ENCODE assay signal across 4 cellular contexts in the genomic region with DNA sequence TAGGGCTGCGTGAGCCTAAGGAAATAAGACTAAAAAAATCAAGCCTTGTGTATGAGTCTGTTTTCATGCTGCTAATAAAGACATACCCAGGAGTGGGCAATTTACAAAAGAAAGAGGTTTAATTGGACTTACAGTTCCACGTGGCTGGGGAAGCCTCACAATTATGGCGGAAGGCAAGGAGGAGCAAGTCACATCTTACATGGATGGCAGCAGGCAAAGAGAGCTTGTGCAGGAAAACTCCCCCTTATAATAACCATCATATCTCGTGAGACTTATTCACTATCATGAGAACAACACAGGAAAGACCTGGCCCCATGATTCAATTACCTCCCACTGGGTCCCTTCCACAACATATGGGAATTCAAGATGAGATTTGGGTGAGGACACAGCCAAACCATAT. TPM values are rescaled to one million over a fixed set of nuclear protein-coding genes. Genes with fewer than 3 reads are reported as not detected.
A peak's percentile ranks its signal among the peaks of the same experiment; 100 is the strongest.
DNase-seq lines count a peak whose midpoint lies in the region; ATAC-seq, FAIRE-seq and TF ChIP-seq lines count a peak whose summit lies in the region.
"Not testable (repeated sequence)": the region's sequence is repeated elsewhere in the genome, so short reads cannot be mapped to it uniquely, and the experiment has no call there.

No MANE protein-coding gene starts in this region.

- not testable (repeated sequence) for TF ChIP-seq RAD21 in K562 (CRISPR knock-in tag; conservative IDR thresholded peaks at IDR 0.05 in 1 of 2, IDR thresholded peaks at IDR 0.05 in 1 of 2)

- H3K27me3 Mint-ChIP-seq in activated CD4-positive, alpha-beta T cell treated with anti-CD3 and anti-CD28 coated beads, Interleukin-2, amount 10 ng/mL, durations not matched to agents 24 days and 14 days; neural crest cell (ENCODE audit: low read depth): not testable (repeated sequence)
- peaks cover 21% of the 10 kb centered on the region for H3K27me3 Mint-ChIP-seq in endodermal cell (ENCODE audit: insufficient read depth)

- H3K79me2 ChIP-seq in K562 (ENCODE audit: control insufficient read depth, insufficient read depth, low read length), result peaks cover 31% of the 10 kb centered on the region

- not testable (repeated sequence) for H3K9me1 ChIP-seq in K562 (ENCODE audit: control insufficient read depth, insufficient read depth, low read length)

- not testable (repeated sequence) for H3K27ac Mint-ChIP-seq in activated CD4-positive, alpha-beta T cell treated with anti-CD3 and anti-CD28 coated beads, Interleukin-2, amount 10 ng/mL, durations not matched to agents 24 days and 14 days; endodermal cell
- peak overlapping the region; percentile 5 for H3K27ac Mint-ChIP-seq in neural crest cell (ENCODE audit: unreplicated experiment)

- not testable (repeated sequence) for H3K9ac ChIP-seq in K562 (ENCODE audit: insufficient read depth in 1 of 2, low read depth in 2 of 2, low read length in 2 of 2); endodermal cell (ENCODE audit: extremely low read depth, low read length, poor library complexity, severe bottlenecking)

- not testable (repeated sequence) for H3K9me3 ChIP-seq in K562 (replicated peaks; ENCODE audit: control insufficient read depth, insufficient read depth, low read depth, low read length)
- peaks cover 24% of the 10 kb centered on the region for H3K9me3 ChIP-seq in endodermal cell (ENCODE audit: control insufficient read depth, low read length)

- not testable (repeated sequence) for H4K20me1 ChIP-seq in K562 (replicated peaks; ENCODE audit: control insufficient read depth, insufficient read depth, low read length)

- H3K4me1 Mint-ChIP-seq in activated CD4-positive, alpha-beta T cell treated with anti-CD3 and anti-CD28 coated beads, Interleukin-2, amount 10 ng/mL, durations not matched to agents 24 days and 14 days, result peaks cover 12% of the 10 kb centered on the region
- not testable (repeated sequence) for H3K4me1 Mint-ChIP-seq in endodermal cell, neural crest cell

- not testable (repeated sequence) for H3K4me3 Mint-ChIP-seq in activated CD4-positive, alpha-beta T cell treated with anti-CD3 and anti-CD28 coated beads, Interleukin-2, amount 10 ng/mL, durations not matched to agents 24 days and 14 days; endodermal cell; neural crest cell

- in situ Hi-C loops in K562 (cut with MboI), result not testable (repeated sequence)

- H3K9me3 Mint-ChIP-seq in activated CD4-positive, alpha-beta T cell treated with anti-CD3 and anti-CD28 coated beads, Interleukin-2, amount 10 ng/mL, durations not matched to agents 24 days and 14 days; neural crest cell: not testable (repeated sequence)
- peaks cover 28% of the 10 kb centered on the region for H3K9me3 Mint-ChIP-seq in endodermal cell

- TF ChIP-seq CTCF in K562 (IDR thresholded peaks at IDR 0.05 in 2 of 3, conservative IDR thresholded peaks at IDR 0.05 in 1 of 3; ENCODE audit: insufficient read depth in 2 of 3, low read depth in 1 of 3, low read length in 3 of 3); endodermal cell (conservative IDR thresholded peaks at IDR 0.05); neural crest cell (conservative IDR thresholded peaks at IDR 0.05): not testable (repeated sequence)

- FAIRE-seq in K562 (lab: Jason Lieb, UNC), result not testable (repeated sequence)

- not testable (repeated sequence) for H3K27ac ChIP-seq in K562 (ENCODE audit: extremely low read depth, low read depth, low read length); endodermal cell (ENCODE audit: low read depth, low read length)

- CTCF ChIA-PET in K562 (lab: Yijun Ruan, JAX; ENCODE audit: low intra/inter-chr PET ratio), result not testable (repeated sequence)

- not testable (repeated sequence) for H3K4me3 ChIP-seq in K562
- H3K4me3 ChIP-seq in endodermal cell (ENCODE audit: low read length), result peak overlapping the region; percentile 6

- BruUV-seq in K562 (replicated peaks; lab: Mats Ljungman, UMichigan), result not testable (repeated sequence)

- peaks cover 43% of the 10 kb centered on the region for H3K36me3 Mint-ChIP-seq in activated CD4-positive, alpha-beta T cell treated with anti-CD3 and anti-CD28 coated beads, Interleukin-2, amount 10 ng/mL, durations not matched to agents 24 days and 14 days (ENCODE audit: low read depth)
- peaks cover 26% of the 10 kb centered on the region for H3K36me3 Mint-ChIP-seq in endodermal cell (ENCODE audit: low read depth)
- H3K36me3 Mint-ChIP-seq in neural crest cell (ENCODE audit: low read depth), result peaks cover 41% of the 10 kb centered on the region

- ATAC-seq in K562, result not testable (repeated sequence)

- TF ChIP-seq POLR2A in K562 (conservative IDR thresholded peaks at IDR 0.05), result not testable (repeated sequence)

- H2AFZ ChIP-seq in K562 (ENCODE audit: low read depth, low read length), result not testable (repeated sequence)

- not testable (repeated sequence) for H3K4me1 ChIP-seq in K562 (replicated peaks in 1 of 2; ENCODE audit: control insufficient read depth in 2 of 2, insufficient read depth in 2 of 2, low read length in 2 of 2); endodermal cell (ENCODE audit: control insufficient read depth, insufficient read depth, low read length)

- TF ChIP-seq EP300 in K562 (IDR thresholded peaks at IDR 0.05; ENCODE audit: low read length), result not testable (repeated sequence)

- WGBS in K562 (ENCODE audit: insufficient coverage, low coverage, missing lambda C conversion rate), result 66% methylated on average over 4 of the region's 4 CpGs
- 97 to 100% methylated on average over 1 to 4 of the region's 4 CpGs for WGBS in endodermal cell (ENCODE audit: insufficient coverage in 1 of 2, insufficient read length in 1 of 2), 2 experiments

- peaks cover 16% of the 10 kb centered on the region; the same call in 2 of the 3 replicates for H3K36me3 ChIP-seq in K562 (ENCODE audit: control insufficient read depth, insufficient read depth, low read length)
- not testable (repeated sequence) for H3K36me3 ChIP-seq in endodermal cell (ENCODE audit: control insufficient read depth, insufficient read depth, low read length)

- DNase-seq in activated CD4-positive, alpha-beta T cell treated with anti-CD3 and anti-CD28 coated beads, Interleukin-2, amount 10 ng/mL, durations not matched to agents 24 days and 14 days, result peak; percentile 27
- DNase-seq in K562 (ENCODE audit: extremely low read depth in 1 of 4, low spot score in 3 of 4); endodermal cell; neural crest cell (ENCODE audit: low read depth, low spot score): not testable (repeated sequence)

- H3K27me3 ChIP-seq in K562 (ENCODE audit: control insufficient read depth in 2 of 2, insufficient read depth in 2 of 2, low read length in 2 of 2); endodermal cell (ENCODE audit: control insufficient read depth, insufficient read depth, low read length, poor library complexity, severe bottlenecking): not testable (repeated sequence)

- H3K4me2 ChIP-seq in K562 (ENCODE audit: insufficient read depth, low read length), result not testable (repeated sequence)

- intact Hi-C loops in activated CD4-positive, alpha-beta T cell treated with anti-CD3 and anti-CD28 coated beads, Interleukin-2, amount 10 ng/mL, durations not matched to agents 24 days and 14 days (cut with micrococcal nuclease); K562 (cut with micrococcal nuclease): not testable (repeated sequence)

- POLR2A ChIA-PET in K562 (lab: Yijun Ruan, JAX), result interaction anchor here (1.1 kb wide), 1 partner anchor 77 kb away, joined by 3 read pairs; no protein-coding TSS in a partner anchor

TF ChIP-seq in K562, 482 proteins besides CTCF, POLR2A, EP300 and RAD21:
- peak; percentile 97 for TF ChIP-seq ZNF431 (CRISPR knock-in tag; IDR thresholded peaks at IDR 0.05)

RNA-seq across cellular contexts. Expression of a gene that starts 7.1 kb away (rescaled TPM):
- 261 and 262 TPM in 2 replicates for total RNA-seq in activated CD4-positive, alpha-beta T cell treated with anti-CD3 and anti-CD28 coated beads, Interleukin-2, amount 10 ng/mL, durations not matched to agents 24 days and 14 days
- total RNA-seq in K562 (2011; cell fraction: chromatin; rRNA removed; ENCODE audit: low replicate concordance), result 222 and 446 TPM in 2 replicates
- 158 and 190 TPM in 2 replicates for total RNA-seq in K562 (2011; cell fraction: nucleolus; rRNA removed)
- total RNA-seq in K562 (2011; cell fraction: nucleoplasm; rRNA removed), result 225 and 258 TPM in 2 replicates
- total RNA-seq in K562 (2014; rRNA removed), result 142 and 196 TPM in 2 replicates
- 272 and 300 TPM in 2 replicates for total RNA-seq in K562 (2014; rRNA removed; fragmentation: Illumina TruSeq; extraction: Trizol)
- 147 TPM in 2 replicates for total RNA-seq in K562 (2015; rRNA removed; fragmentation: Illumina TruSeq; extraction: Trizol)
- 270 and 312 TPM in 2 replicates for total RNA-seq in K562 (2021)
- 391 and 636 TPM in 2 replicates for polyA plus RNA-seq in K562 (2011; rRNA removed)
- polyA plus RNA-seq in K562 (2011; cell fraction: cytosol; rRNA removed), result 349 and 578 TPM in 2 replicates
- 440 and 547 TPM in 2 replicates for polyA plus RNA-seq in K562 (2011; cell fraction: nucleus; rRNA removed)
- polyA plus RNA-seq in K562 (2012), result 138 and 517 TPM in 2 replicates
- polyA plus RNA-seq in K562 (2014; fragmentation: Illumina TruSeq; extraction: Trizol), result 650 and 769 TPM in 2 replicates
- 100 to 1,000 TPM; 205 to 227 TPM for polyA plus RNA-seq in K562 (2014; fragmentation: Nextera tagmentation; extraction: Ambion mirVana)
- polyA plus RNA-seq in K562 (2014; rRNA removed), result 234 and 319 TPM in 2 replicates
- polyA minus RNA-seq in K562 (2011; rRNA and poly(A)+ RNA removed), result 421 and 586 TPM in 2 replicates
- 264 and 340 TPM in 2 replicates for polyA minus RNA-seq in K562 (2011; cell fraction: cytosol; rRNA and poly(A)+ RNA removed)
- polyA minus RNA-seq in K562 (2011; cell fraction: nucleus; rRNA and poly(A)+ RNA removed), result 178 and 266 TPM in 2 replicates
- 100 to 1,000 TPM; 113 to 121 TPM for total RNA-seq in endodermal cell
- polyA plus RNA-seq in endodermal cell (2013, experiment 1 of 2), result 128 TPM
- polyA plus RNA-seq in endodermal cell (2013, experiment 2 of 2), result 87.1 TPM
- 151 and 152 TPM in 2 replicates for total RNA-seq in neural crest cell
